Comparison of ENCODE assay signal across 2 cellular contexts in genomic region chr17:17445925-17446665, GRCh38.
TF ChIP-seq lines count a peak whose summit lies in the region.

No MANE protein-coding gene starts in this region.

TF ChIP-seq in A549, 52 proteins besides CTCF, POLR2A, EP300 and RAD21:
- 0 out of 2 replicates have a peak, but pooled peaks have one; percentile 23 for TF ChIP-seq HOXB5 (CRISPR knock-in tag; IDR thresholded peaks at IDR 0.05)
- TF ChIP-seq, protein P1, sequence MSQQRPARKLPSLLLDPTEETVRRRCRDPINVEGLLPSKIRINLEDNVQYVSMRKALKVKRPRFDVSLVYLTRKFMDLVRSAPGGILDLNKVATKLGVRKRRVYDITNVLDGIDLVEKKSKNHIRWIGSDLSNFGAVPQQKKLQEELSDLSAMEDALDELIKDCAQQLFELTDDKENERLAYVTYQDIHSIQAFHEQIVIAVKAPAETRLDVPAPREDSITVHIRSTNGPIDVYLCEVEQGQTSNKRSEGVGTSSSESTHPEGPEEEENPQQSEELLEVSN (IDR thresholded peaks at IDR 0.05; ENCODE audit: borderline replicate concordance, low read depth), result 0 out of 2 replicates have a peak, but pooled peaks have one; percentile 18
- no peak for TF ChIP-seq EHMT2 (IDR thresholded peaks at IDR 0.05; ENCODE audit: low read depth)
- TF ChIP-seq, protein P2, sequence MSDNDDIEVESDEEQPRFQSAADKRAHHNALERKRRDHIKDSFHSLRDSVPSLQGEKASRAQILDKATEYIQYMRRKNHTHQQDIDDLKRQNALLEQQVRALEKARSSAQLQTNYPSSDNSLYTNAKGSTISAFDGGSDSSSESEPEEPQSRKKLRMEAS (IDR thresholded peaks at IDR 0.05), result peak; percentile 90
- TF ChIP-seq NPAS2 (CRISPR knock-in tag; IDR thresholded peaks at IDR 0.05; ENCODE audit: borderline replicate concordance), result no peak
- peak; percentile 93 for TF ChIP-seq ELK1 (IDR thresholded peaks at IDR 0.05; ENCODE audit: low read depth, low read length)
- TF ChIP-seq FOXS1 (CRISPR knock-in tag; IDR thresholded peaks at IDR 0.05), result peak; percentile 56; the same call in 1 of the 2 replicates
- TF ChIP-seq MAZ (IDR thresholded peaks at IDR 0.05; ENCODE audit: borderline replicate concordance, low read depth, low read length), result no peak
- TF ChIP-seq FOSB (CRISPR knock-in tag; IDR thresholded peaks at IDR 0.05), result peak; percentile 5; the same call in 1 of the 2 replicates
- TF ChIP-seq JUNB (IDR thresholded peaks at IDR 0.05), result peak; percentile 97
- TF ChIP-seq CEBPB (IDR thresholded peaks at IDR 0.05), result peak; percentile 52 to 79; a peak in 3 of 4 replicates
- peak; percentile 67; the same call in 1 of the 2 replicates for TF ChIP-seq FOSL2 (IDR thresholded peaks at IDR 0.05)
- TF ChIP-seq FOSL2 (CRISPR knock-in tag; IDR thresholded peaks at IDR 0.05), result peak; percentile 73; the same call in 1 of the 2 replicates
- TF ChIP-seq NFE2L2 (conservative IDR thresholded peaks at IDR 0.05; ENCODE audit: low read length), result no peak
- TF ChIP-seq CBX2 (IDR thresholded peaks at IDR 0.05; ENCODE audit: borderline replicate concordance, low read depth), result no peak
- peak; percentile 74 for TF ChIP-seq PBX3 (IDR thresholded peaks at IDR 0.05)
- peak; percentile 100 for TF ChIP-seq GATA3 (IDR thresholded peaks at IDR 0.05; ENCODE audit: borderline replicate concordance)
- peak; percentile 33; the same call in 1 of the 2 replicates for TF ChIP-seq EHF (CRISPR knock-in tag; IDR thresholded peaks at IDR 0.05)
- peak; percentile 99 for TF ChIP-seq JUN (IDR thresholded peaks at IDR 0.05)
- peak; percentile 11 for TF ChIP-seq CHD2 (IDR thresholded peaks at IDR 0.05; ENCODE audit: low read length, partially characterized antibody)
- TF ChIP-seq ZFP36 (IDR thresholded peaks at IDR 0.05; ENCODE audit: borderline replicate concordance, partially characterized antibody), result peak; percentile 73
- peak; percentile 32; the same call in 1 of the 2 replicates for TF ChIP-seq HES2 (IDR thresholded peaks at IDR 0.05)
- TF ChIP-seq BHLHE40 (IDR thresholded peaks at IDR 0.05; ENCODE audit: low read depth, low read length), result no peak
- no peak for TF ChIP-seq PHF8 (IDR thresholded peaks at IDR 0.05; ENCODE audit: borderline replicate concordance, low read depth)
- TF ChIP-seq, protein P3, sequence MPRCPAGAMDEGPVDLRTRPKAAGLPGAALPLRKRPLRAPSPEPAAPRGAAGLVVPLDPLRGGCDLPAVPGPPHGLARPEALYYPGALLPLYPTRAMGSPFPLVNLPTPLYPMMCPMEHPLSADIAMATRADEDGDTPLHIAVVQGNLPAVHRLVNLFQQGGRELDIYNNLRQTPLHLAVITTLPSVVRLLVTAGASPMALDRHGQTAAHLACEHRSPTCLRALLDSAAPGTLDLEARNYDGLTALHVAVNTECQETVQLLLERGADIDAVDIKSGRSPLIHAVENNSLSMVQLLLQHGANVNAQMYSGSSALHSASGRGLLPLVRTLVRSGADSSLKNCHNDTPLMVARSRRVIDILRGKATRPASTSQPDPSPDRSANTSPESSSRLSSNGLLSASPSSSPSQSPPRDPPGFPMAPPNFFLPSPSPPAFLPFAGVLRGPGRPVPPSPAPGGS (IDR thresholded peaks at IDR 0.05), result peak; percentile 98
- 0 out of 2 replicates have a peak, but pooled peaks have one; percentile 59 for TF ChIP-seq MYC (IDR thresholded peaks at IDR 0.05; ENCODE audit: borderline replicate concordance, low read length)
- TF ChIP-seq MAFK (IDR thresholded peaks at IDR 0.05; ENCODE audit: partially characterized antibody), result peak; percentile 96
- peak; percentile 11; the same call in 1 of the 2 replicates for TF ChIP-seq HOXB13 (CRISPR knock-in tag; IDR thresholded peaks at IDR 0.05; ENCODE audit: low read depth)

TF ChIP-seq in K562, 482 proteins besides CTCF, POLR2A, EP300 and RAD21:
- TF ChIP-seq FOSL1 (tag; conservative IDR thresholded peaks at IDR 0.05), result 0 out of 2 replicates have a peak, but pooled peaks have one; percentile 22
- TF ChIP-seq, protein P4, sequence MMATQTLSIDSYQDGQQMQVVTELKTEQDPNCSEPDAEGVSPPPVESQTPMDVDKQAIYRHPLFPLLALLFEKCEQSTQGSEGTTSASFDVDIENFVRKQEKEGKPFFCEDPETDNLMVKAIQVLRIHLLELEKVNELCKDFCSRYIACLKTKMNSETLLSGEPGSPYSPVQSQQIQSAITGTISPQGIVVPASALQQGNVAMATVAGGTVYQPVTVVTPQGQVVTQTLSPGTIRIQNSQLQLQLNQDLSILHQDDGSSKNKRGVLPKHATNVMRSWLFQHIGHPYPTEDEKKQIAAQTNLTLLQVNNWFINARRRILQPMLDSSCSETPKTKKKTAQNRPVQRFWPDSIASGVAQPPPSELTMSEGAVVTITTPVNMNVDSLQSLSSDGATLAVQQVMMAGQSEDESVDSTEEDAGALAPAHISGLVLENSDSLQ (IDR thresholded peaks at IDR 0.05), result peak; percentile 24; the same call in 1 of the 2 replicates
- TF ChIP-seq GABPA (tag; conservative IDR thresholded peaks at IDR 0.05; ENCODE audit: low read depth), result peak; percentile 45
- no peak for TF ChIP-seq ETV5 (CRISPR knock-in tag; IDR thresholded peaks at IDR 0.05; ENCODE audit: low read depth)
- TF ChIP-seq ATF3 (IDR thresholded peaks at IDR 0.05), result peak; percentile 13; the same call in 1 of the 2 replicates
- TF ChIP-seq ATF3 (CRISPR knock-in tag; conservative IDR thresholded peaks at IDR 0.05), result no peak
- no peak for TF ChIP-seq POLR2AphosphoS2 (IDR thresholded peaks at IDR 0.05; ENCODE audit: low read length)
- TF ChIP-seq SRF (CRISPR knock-in tag; IDR thresholded peaks at IDR 0.05), result peak in 1 of 2 experiments; percentile 63; a peak in 1 of 4 replicates
- no peak for TF ChIP-seq HNRNPK (IDR thresholded peaks at IDR 0.05; ENCODE audit: low read depth, low read length, poor library complexity, severe bottlenecking)
- no peak for TF ChIP-seq CEBPG (CRISPR knock-in tag; IDR thresholded peaks at IDR 0.05)
- TF ChIP-seq CEBPG (tag; conservative IDR thresholded peaks at IDR 0.05 in 1 of 2, IDR thresholded peaks at IDR 0.05 in 1 of 2), result peak in 1 of 2 experiments; percentile 40; a peak in 1 of 4 replicates
- TF ChIP-seq KDM1A (IDR thresholded peaks at IDR 0.05), result no peak
